ENCODE assay signal across 18 cellular contexts in the genomic region with DNA sequence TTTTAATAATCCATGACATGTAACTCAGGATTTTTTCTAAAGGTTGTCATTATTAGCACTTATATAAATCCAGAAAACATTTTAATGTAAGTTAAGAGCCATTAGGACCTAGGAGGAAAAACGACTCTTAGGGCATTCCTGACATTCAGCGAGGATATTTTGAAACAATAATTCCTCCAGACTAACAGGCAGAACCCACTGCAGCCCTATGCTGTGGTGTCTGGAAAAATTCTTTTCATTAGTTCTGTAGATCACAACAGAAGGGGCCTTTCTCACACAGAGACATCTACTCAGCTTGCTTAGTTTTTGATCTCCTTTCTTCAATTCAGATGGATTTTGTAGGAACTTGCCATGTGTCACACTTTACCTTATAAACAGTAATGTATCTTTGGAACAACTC.
"Had no signal": no experiment of that assay in that cellular context is flagged by ENCODE, and none has a peak within 500 bp of the region (broad histone marks: within the 10 kb centered on the region; RNA-seq: fewer than 3 reads in every experiment).

No MANE protein-coding gene starts in this region.

- H3K9me3 ChIP-seq: adrenal gland, prostate gland, suprapubic skin had no signal

- DNase-seq: activated CD4-positive, alpha-beta T cell treated with anti-CD3 and anti-CD28 coated beads, Interleukin-2, amount 50 U/mL, for 1 hour; activated CD4-positive, CD25-positive, alpha-beta regulatory T cell; activated naive CD4-positive, alpha-beta T cell treated with anti-CD3 and anti-CD28 coated beads, Interleukin-2, amount 10 ng/mL, durations not matched to agents 7 days and 5 days; adrenal gland; cerebellar nuclear complex; endodermal cell; head of caudate nucleus; left colon; midbrain; natural killer cell; nucleus accumbens; stimulated activated CD4-positive, alpha-beta T cell treated with anti-CD3 and anti-CD28 coated beads, Interleukin-2, amount 100 ng/mL, for 48 hours; stimulated activated naive CD4-positive, alpha-beta T cell treated with Interleukin-2 at 50 U/mL for 16 hours; T-helper 17 cell had no signal

- H3K4me1 ChIP-seq: adrenal gland, prostate gland, suprapubic skin had no signal

- H3K27me3 ChIP-seq: adrenal gland, suprapubic skin had no signal

- H3K36me3 ChIP-seq: adrenal gland, prostate gland, suprapubic skin had no signal

- H3K27ac ChIP-seq: adrenal gland, prostate gland, suprapubic skin had no signal

- H3K4me3 ChIP-seq: adrenal gland, lung, prostate gland, suprapubic skin had no signal

- ATAC-seq: left colon, natural killer cell, sciatic nerve, T-helper 17 cell had no signal
